In genomic region chr10:30597433-30597824, GRCh38 we compare ENCODE assay signal across 12 cellular contexts. TPM values are rescaled to one million over a fixed set of nuclear protein-coding genes. Genes with fewer than 3 reads are reported as not detected.
"Had no signal": no experiment of that assay in that cellular context is flagged by ENCODE, and none has a peak within 500 bp of the region (broad histone marks: within the 10 kb centered on the region; RNA-seq: fewer than 3 reads in every experiment).

No MANE protein-coding gene starts in this region.

RNA-seq across cellular contexts. Expression of gene LYZL2, which starts 32.1 kb away (rescaled TPM):
- total RNA-seq: activated B cell treated with CpG ODN at 0.5 μM for 24 hours; activated CD4-positive, alpha-beta T cell treated with anti-CD3 and anti-CD28 coated beads, Interleukin-2, amount 10 ng/mL, durations not matched to agents 24 days and 14 days; activated CD8-positive, alpha-beta memory T cell treated with anti-CD3 and anti-CD28 coated beads, Interleukin-2, amount 10 ng/mL, durations not matched to agents 7 days and 5 days; activated T-helper 1 cell treated with anti-CD3 and anti-CD28 coated beads, Interleukin-12 subunit alpha, Interleukin-12 subunit beta, Interleukin-2, Interleukin-4 antibody, amounts not matched to agents 30 ng/mL and 10 ng/mL and 1 ng/mL, durations not matched to agents 14 hours and 24 hours and 36 hours; aorta; body of pancreas; LHCN-M2; M059J; Peyer's patch; Right ventricle myocardium superior; SJCRH30; T-helper 1 cell treated with Interleukin-12 subunit alpha and Interleukin-12 subunit beta and Interleukin-4 antibody, amounts not matched to agents 30 ng/mL and 1 ng/mL, for 36 hours had no signal
- polyA plus RNA-seq: aorta had no signal
